In the genomic region with DNA sequence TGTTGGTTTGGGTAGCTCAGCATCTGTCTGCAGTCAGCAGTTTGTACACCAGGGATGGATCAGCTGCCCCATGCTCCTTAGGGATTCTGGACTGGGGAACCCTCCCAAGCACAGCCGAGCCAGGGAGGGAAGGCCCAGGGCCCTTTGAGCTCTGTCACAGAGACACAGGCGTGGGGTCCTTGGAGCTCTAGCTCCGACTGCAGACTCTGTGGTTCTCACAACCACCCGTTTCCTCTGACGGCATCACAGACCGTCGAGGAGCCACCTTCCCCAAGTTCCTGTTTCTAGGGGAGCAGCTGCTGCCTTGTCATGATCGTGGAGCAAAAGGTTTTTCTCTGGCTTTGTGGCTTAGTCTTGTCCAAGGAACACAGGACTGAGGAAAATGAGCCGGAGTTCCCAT, we compare ENCODE assay signal across 8 cellular contexts. TPM values are rescaled to one million over a fixed set of nuclear protein-coding genes. Genes with fewer than 3 reads are reported as not detected.
DNase-seq lines count a peak whose midpoint lies in the region; ATAC-seq and TF ChIP-seq lines count a peak whose summit lies in the region.

Gene SLA2, minus strand, starts transcription at position 199 of the 400 bp plus-strand sequence. CDS start 4,861 bp downstream, outside the sequence.

- peak within 1 kb of the TSS; percentile 98 for H3K27ac Mint-ChIP-seq in activated CD8-positive, alpha-beta T cell treated with anti-CD3 and anti-CD28 coated beads for 36 hours

- TF ChIP-seq CTCF in activated CD8-positive, alpha-beta T cell treated with anti-CD3 and anti-CD28 coated beads for 36 hours (IDR thresholded peaks at IDR 0.05): no peak

- peaks cover 31% of the 10 kb centered on the region for H3K36me3 Mint-ChIP-seq in activated CD8-positive, alpha-beta T cell treated with anti-CD3 and anti-CD28 coated beads for 36 hours (ENCODE audit: low read depth)

- intact Hi-C loops in activated CD8-positive, alpha-beta T cell treated with anti-CD3 and anti-CD28 coated beads for 36 hours (cut with micrococcal nuclease): no loop called here
- intact Hi-C loops in left colon (cut with DNase I, micrococcal nuclease) (no loop called here), head of caudate nucleus (cut with DNase I) (no loop called here)

- peak within 1 kb of the TSS; percentile 82 for H3K4me3 Mint-ChIP-seq in activated CD8-positive, alpha-beta T cell treated with anti-CD3 and anti-CD28 coated beads for 36 hours

- ATAC-seq in activated CD8-positive, alpha-beta T cell treated with anti-CD3 and anti-CD28 coated beads for 36 hours: peak; percentile 63
- ATAC-seq in left colon: peak; percentile 34

- no peaks in the 10 kb centered on the region for H3K27me3 Mint-ChIP-seq in activated CD8-positive, alpha-beta T cell treated with anti-CD3 and anti-CD28 coated beads for 36 hours

- POLR2A ChIA-PET in activated CD8-positive, alpha-beta T cell treated with anti-CD3 and anti-CD28 coated beads for 36 hours (lab: Charles Lee): interaction anchor here (1.2 to 3.8 kb wide), 9 partner anchors 11 to 71 kb away, joined by 4 to 37 read pairs (median 18); partner anchors contain the start of gene RAB5IF

- CTCF ChIA-PET in activated CD8-positive, alpha-beta T cell treated with anti-CD3 and anti-CD28 coated beads for 36 hours (lab: Charles Lee): interaction anchor here (0.8 to 4.7 kb wide), 12 partner anchors 9 to 163 kb away, joined by 3 to 30 read pairs (median 4); partner anchors contain the start of genes DSN1 and RAB5IF

- no peaks in the 10 kb centered on the region for H3K9me3 Mint-ChIP-seq in activated CD8-positive, alpha-beta T cell treated with anti-CD3 and anti-CD28 coated beads for 36 hours

- peaks cover 35% of the 10 kb centered on the region for H3K4me1 Mint-ChIP-seq in activated CD8-positive, alpha-beta T cell treated with anti-CD3 and anti-CD28 coated beads for 36 hours (ENCODE audit: low read depth)

- DNase-seq in Kasumi-1 (lab: John Stamatoyannopoulos, UW): peak; percentile 95 to 96
- peak; percentile 84 for DNase-seq in activated CD8-positive, alpha-beta T cell treated with anti-CD3 and anti-CD28 coated beads for 36 hours
- DNase-seq in left colon: peak; percentile 46 to 47
- peak; percentile 41 to 59 for DNase-seq in stimulated activated CD8-positive, alpha-beta memory T cell treated with anti-CD3 and anti-CD28 coated beads, Interleukin-7, amount 100 ng/mL, for 4 hours (ENCODE audit: low read depth in 2 of 2)
- no peak for DNase-seq in NCI-H2081 treated with DMSO at 0.1 percent for 48 hours (lab: John Stamatoyannopoulos, UW)
- no peak for DNase-seq in NCI-H524 (lab: John Stamatoyannopoulos, UW)
- DNase-seq in DMS79 treated with DMSO at 0.1 percent for 48 hours (lab: John Stamatoyannopoulos, UW): no peak
- no peak for DNase-seq in head of caudate nucleus

RNA-seq across cellular contexts. Expression of gene SLA2, which starts in this region (rescaled TPM):
- total RNA-seq in activated CD8-positive, alpha-beta T cell treated with anti-CD3 and anti-CD28 coated beads for 36 hours: 10 to 100 TPM; 51.5 to 53.5 TPM
- total RNA-seq in left colon: 1 to 10 TPM in 1 of 2 donors, under 1 TPM in 1; 0.89 to 1.3 TPM

Comparison
In these comparisons a context has a peak if more than half of its experiments do, and no peak if none do; other contexts are left out.
1. RNA of gene SLA2 (total RNA-seq): 51.5 to 53.5 TPM in activated CD8-positive, alpha-beta T cell treated with anti-CD3 and anti-CD28 coated beads for 36 hours; 0.89 to 1.3 TPM in left colon; every median in the first group is over 10 times any median in the second.
2. DNase-seq: peak in Kasumi-1 (2 of 2), activated CD8-positive, alpha-beta T cell treated with anti-CD3 and anti-CD28 coated beads for 36 hours (single experiment), left colon (2 of 2) and stimulated activated CD8-positive, alpha-beta memory T cell treated with anti-CD3 and anti-CD28 coated beads, Interleukin-7, amount 100 ng/mL, for 4 hours (2 of 2); none in NCI-H2081 treated with DMSO at 0.1 percent for 48 hours (single experiment), NCI-H524 (0 of 2), DMS79 treated with DMSO at 0.1 percent for 48 hours (single experiment) and head of caudate nucleus (0 of 42).